33 cellular contexts compared by ENCODE assay signal in the genomic region with DNA sequence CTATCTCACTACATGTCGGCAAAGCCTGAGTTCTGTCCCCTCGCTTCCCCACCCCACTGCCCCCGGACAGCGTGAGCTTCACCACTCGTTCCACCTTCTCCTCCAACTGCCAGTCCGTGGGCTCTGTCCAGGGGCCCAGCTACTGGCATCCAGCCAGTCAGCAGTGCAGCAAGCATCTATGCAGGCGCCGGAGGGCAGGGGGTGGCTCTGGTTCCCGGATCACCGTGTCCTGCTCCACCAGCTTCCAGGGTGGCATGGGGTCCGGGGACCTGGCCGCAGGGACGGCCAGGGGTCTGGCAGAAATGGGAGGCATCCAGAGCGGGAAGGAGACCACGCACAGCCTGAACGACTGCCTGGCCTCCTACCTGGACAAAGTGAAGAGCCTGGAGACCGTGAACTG.
"Had no signal": no experiment of that assay in that cellular context is flagged by ENCODE, and none has a peak within 500 bp of the region (broad histone marks: within the 10 kb centered on the region; RNA-seq: fewer than 3 reads in every experiment).

No MANE protein-coding gene starts in this region.

- H3K9me3 ChIP-seq: adrenal gland, body of pancreas had no signal

- H3K27ac ChIP-seq: adrenal gland, body of pancreas, brain microvascular endothelial cell, cardiac muscle cell, VCaP had no signal

- H3K4me3 ChIP-seq: adrenal gland, body of pancreas, cardiac muscle cell had no signal

- H3K27me3 Mint-ChIP-seq: activated CD4-positive, alpha-beta memory T cell treated with anti-CD3 and anti-CD28 coated beads for 36 hours; activated naive CD8-positive, alpha-beta T cell treated with anti-CD3 and anti-CD28 coated beads for 36 hours had no signal

- ATAC-seq: activated CD8-positive, alpha-beta T cell treated with anti-CD3 and anti-CD28 coated beads for 36 hours; activated naive CD4-positive, alpha-beta T cell treated with anti-CD3 and anti-CD28 coated beads, Interleukin-2, amount 50 U/mL, for 72 hours; activated T-cell treated with anti-CD3 and anti-CD28 coated beads, Interleukin-2, amount 50 U/mL, for 4 hours; activated T-cell treated with anti-CD3 and anti-CD28 coated beads, Interleukin-2, amount 50 U/mL, for 72 hours; body of pancreas had no signal

- H3K9me3 Mint-ChIP-seq: activated naive CD4-positive, alpha-beta T cell treated with anti-CD3 and anti-CD28 coated beads, Interleukin-2, amount 50 U/mL, for 72 hours; central memory CD8-positive, alpha-beta T cell had no signal

- H3K27me3 ChIP-seq: adrenal gland, body of pancreas, brain microvascular endothelial cell, cardiac muscle cell had no signal

- H3K4me1 Mint-ChIP-seq: activated B cell treated with CpG ODN at 0.5 μM for 24 hours had no signal

- DNase-seq: activated B cell treated with CpG ODN at 0.5 μM for 24 hours; activated CD4-positive, alpha-beta memory T cell treated with anti-CD3 and anti-CD28 coated beads for 36 hours; activated CD4-positive, alpha-beta T cell treated with anti-CD3 and anti-CD28 coated beads for 4 hours; activated CD4-positive, CD25-positive, alpha-beta regulatory T cell treated with anti-CD3 and anti-CD28 coated beads, Interleukin-2, amount 50 U/mL, for 72 hours; activated CD8-positive, alpha-beta memory T cell treated with anti-CD3 and anti-CD28 coated beads, Interleukin-2, amount 50 U/mL, for 4 hours; activated CD8-positive, alpha-beta T cell treated with anti-CD3 and anti-CD28 coated beads for 36 hours; activated effector memory CD4-positive, alpha-beta T cell treated with Interleukin-2 at 50 U/mL for 16 hours; activated gamma-delta T cell; activated naive CD4-positive, alpha-beta T cell treated with anti-CD3 and anti-CD28 coated beads, Interleukin-2, amount 50 U/mL, for 16 hours; activated naive CD4-positive, alpha-beta T cell treated with Interleukin-2 at 50 U/mL for 16 hours; activated naive CD8-positive, alpha-beta T cell treated with anti-CD3 and anti-CD28 coated beads for 36 hours; activated T-cell treated with anti-CD3 and anti-CD28 coated beads for 4 hours; activated T-cell treated with anti-CD3 and anti-CD28 coated beads, Interleukin-2, amount 50 U/mL, for 1 hour; activated T-cell treated with anti-CD3 and anti-CD28 coated beads, Interleukin-2, amount 50 U/mL, for 4 hours; activated T-cell treated with anti-CD3 and anti-CD28 coated beads, Interleukin-2, amount 50 U/mL, for 72 hours; adrenal gland; amniotic stem cell; aorta; body of pancreas; brain microvascular endothelial cell; caudate nucleus; cerebellar nuclear complex; SW 1271; T-helper 1 cell; T-helper 2 cell; T-helper 9 cell had no signal

- H3K27ac Mint-ChIP-seq: activated B cell treated with CpG ODN at 0.5 μM for 24 hours; activated CD4-positive, alpha-beta memory T cell treated with anti-CD3 and anti-CD28 coated beads for 36 hours; activated CD8-positive, alpha-beta T cell treated with anti-CD3 and anti-CD28 coated beads for 36 hours; activated naive CD4-positive, alpha-beta T cell treated with anti-CD3 and anti-CD28 coated beads, Interleukin-2, amount 50 U/mL, for 72 hours; activated naive CD8-positive, alpha-beta T cell treated with anti-CD3 and anti-CD28 coated beads for 36 hours; activated T-cell treated with anti-CD3 and anti-CD28 coated beads, Interleukin-2, amount 50 U/mL, for 72 hours; activated T-helper 1 cell treated with anti-CD3 and anti-CD28 coated beads, Interleukin-12 subunit alpha, Interleukin-12 subunit beta, Interleukin-2, Interleukin-4 antibody, amounts not matched to agents 30 ng/mL and 10 ng/mL and 1 ng/mL, durations not matched to agents 14 hours and 24 hours and 36 hours; activated T-helper 2 cell treated with anti-CD3 and anti-CD28 coated beads, Interferon-gamma antibody, Interleukin-2, Interleukin-4, amounts not matched to agents 10 μg/mL and 5 μg/mL and 100 μg/mL, durations not matched to agents 14 hours and 24 hours and 36 hours; T-helper 1 cell treated with Interleukin-12 subunit alpha and Interleukin-12 subunit beta and Interleukin-4 antibody, amounts not matched to agents 30 μg/mL and 1 μg/mL, for 36 hours had no signal

- H3K36me3 ChIP-seq: adrenal gland, brain microvascular endothelial cell, cardiac muscle cell had no signal

- H3K4me1 ChIP-seq: adrenal gland had no signal

- H3K4me3 Mint-ChIP-seq: activated B cell treated with CpG ODN at 0.5 μM for 24 hours; activated CD4-positive, alpha-beta memory T cell treated with anti-CD3 and anti-CD28 coated beads for 36 hours; activated CD8-positive, alpha-beta T cell treated with anti-CD3 and anti-CD28 coated beads for 36 hours; activated naive CD8-positive, alpha-beta T cell treated with anti-CD3 and anti-CD28 coated beads for 36 hours; activated T-cell treated with anti-CD3 and anti-CD28 coated beads, Interleukin-2, amount 50 U/mL, for 4 hours; activated T-cell treated with anti-CD3 and anti-CD28 coated beads, Interleukin-2, amount 50 U/mL, for 72 hours; activated T-helper 1 cell treated with anti-CD3 and anti-CD28 coated beads, Interleukin-12 subunit alpha, Interleukin-12 subunit beta, Interleukin-2, Interleukin-4 antibody, amounts not matched to agents 30 ng/mL and 10 ng/mL and 1 ng/mL, durations not matched to agents 14 hours and 24 hours and 36 hours; central memory CD8-positive, alpha-beta T cell; T-helper 1 cell treated with Interleukin-12 subunit alpha and Interleukin-12 subunit beta and Interleukin-4 antibody, amounts not matched to agents 30 μg/mL and 1 μg/mL, for 36 hours had no signal
